1 cellular context compared by ENCODE assay signal in the genomic region with DNA sequence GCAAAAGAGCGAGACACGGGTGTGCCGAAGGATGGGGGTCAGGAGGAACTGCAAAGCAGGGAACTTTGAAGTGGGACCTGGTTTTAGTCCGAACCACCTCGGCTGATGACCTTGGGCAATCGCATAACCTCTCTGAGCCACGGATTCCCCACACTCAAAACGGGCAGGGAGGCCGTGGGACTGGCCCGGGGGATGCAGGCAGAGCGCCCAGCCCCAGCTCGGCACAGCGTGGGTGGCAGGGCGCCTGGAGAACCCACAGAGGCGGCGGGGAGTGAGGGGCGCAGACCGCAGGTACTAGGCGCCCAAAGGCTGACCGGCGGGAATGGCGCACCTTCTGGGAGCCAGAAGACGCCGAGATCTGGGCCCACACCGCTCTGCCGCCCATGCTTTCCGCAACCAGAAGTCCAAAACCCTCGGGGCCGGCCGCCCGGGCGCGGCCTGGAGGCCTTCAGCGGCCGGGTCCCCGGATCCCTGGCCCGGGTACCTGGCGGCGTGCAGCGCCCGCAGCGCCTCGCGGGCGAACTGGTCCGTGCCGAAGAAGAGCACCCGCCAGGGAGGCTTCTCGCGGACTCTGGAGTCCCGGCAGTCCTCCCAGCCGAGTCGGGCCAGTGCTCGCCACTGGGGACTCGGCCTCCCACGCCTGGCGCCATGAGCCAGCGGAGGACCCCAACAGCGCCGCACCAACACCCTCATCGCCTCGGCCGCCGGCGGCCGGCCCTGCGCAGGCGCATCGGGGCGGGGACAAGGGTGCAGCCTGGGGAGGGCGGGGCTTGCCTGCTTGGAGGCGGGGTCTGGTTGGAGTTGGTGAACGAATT.
TF ChIP-seq lines count a peak whose summit lies in the region.

A gene (minus strand): TSS at position 719 of the 815 bp plus-strand sequence. CDS start 26 bp downstream, at position 693.

TF ChIP-seq in HepG2, 621 proteins besides CTCF, POLR2A, EP300 and RAD21 (continued from another document and continues in another):
- TF ChIP-seq, protein P1, sequence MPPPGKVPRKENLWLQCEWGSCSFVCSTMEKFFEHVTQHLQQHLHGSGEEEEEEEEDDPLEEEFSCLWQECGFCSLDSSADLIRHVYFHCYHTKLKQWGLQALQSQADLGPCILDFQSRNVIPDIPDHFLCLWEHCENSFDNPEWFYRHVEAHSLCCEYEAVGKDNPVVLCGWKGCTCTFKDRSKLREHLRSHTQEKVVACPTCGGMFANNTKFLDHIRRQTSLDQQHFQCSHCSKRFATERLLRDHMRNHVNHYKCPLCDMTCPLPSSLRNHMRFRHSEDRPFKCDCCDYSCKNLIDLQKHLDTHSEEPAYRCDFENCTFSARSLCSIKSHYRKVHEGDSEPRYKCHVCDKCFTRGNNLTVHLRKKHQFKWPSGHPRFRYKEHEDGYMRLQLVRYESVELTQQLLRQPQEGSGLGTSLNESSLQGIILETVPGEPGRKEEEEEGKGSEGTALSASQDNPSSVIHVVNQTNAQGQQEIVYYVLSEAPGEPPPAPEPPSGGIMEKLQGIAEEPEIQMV (CRISPR knock-in tag; IDR thresholded peaks at IDR 0.05; ENCODE audit: low read depth): no peak
- no peak for TF ChIP-seq NFYB (CRISPR knock-in tag; IDR thresholded peaks at IDR 0.05)
- TF ChIP-seq ZNF468 (CRISPR knock-in tag; IDR thresholded peaks at IDR 0.05): 0 out of 2 replicates have a peak, but pooled peaks have one; percentile 15
- no peak for TF ChIP-seq HMGA1 (CRISPR knock-in tag; conservative IDR thresholded peaks at IDR 0.05)
- no peak for TF ChIP-seq HNRNPH1 (optimal IDR thresholded peaks at IDR 0.05; ENCODE audit: low read depth, low read length)
- TF ChIP-seq, protein P2, sequence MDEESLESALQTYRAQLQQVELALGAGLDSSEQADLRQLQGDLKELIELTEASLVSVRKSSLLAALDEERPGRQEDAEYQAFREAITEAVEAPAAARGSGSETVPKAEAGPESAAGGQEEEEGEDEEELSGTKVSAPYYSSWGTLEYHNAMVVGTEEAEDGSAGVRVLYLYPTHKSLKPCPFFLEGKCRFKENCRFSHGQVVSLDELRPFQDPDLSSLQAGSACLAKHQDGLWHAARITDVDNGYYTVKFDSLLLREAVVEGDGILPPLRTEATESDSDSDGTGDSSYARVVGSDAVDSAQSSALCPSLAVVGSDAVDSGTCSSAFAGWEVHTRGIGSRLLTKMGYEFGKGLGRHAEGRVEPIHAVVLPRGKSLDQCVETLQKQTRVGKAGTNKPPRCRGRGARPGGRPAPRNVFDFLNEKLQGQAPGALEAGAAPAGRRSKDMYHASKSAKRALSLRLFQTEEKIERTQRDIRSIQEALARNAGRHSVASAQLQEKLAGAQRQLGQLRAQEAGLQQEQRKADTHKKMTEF (CRISPR knock-in tag; IDR thresholded peaks at IDR 0.05): peak; percentile 76; the same call in 1 of the 2 replicates
- 0 out of 2 replicates have a peak, but pooled peaks have one; percentile 7 for TF ChIP-seq SMAD9 (CRISPR knock-in tag; IDR thresholded peaks at IDR 0.05)
- TF ChIP-seq BORCS8-MEF2B (CRISPR knock-in tag; IDR thresholded peaks at IDR 0.05): 0 out of 2 replicates have a peak, but pooled peaks have one; percentile 18
- TF ChIP-seq, protein P3, sequence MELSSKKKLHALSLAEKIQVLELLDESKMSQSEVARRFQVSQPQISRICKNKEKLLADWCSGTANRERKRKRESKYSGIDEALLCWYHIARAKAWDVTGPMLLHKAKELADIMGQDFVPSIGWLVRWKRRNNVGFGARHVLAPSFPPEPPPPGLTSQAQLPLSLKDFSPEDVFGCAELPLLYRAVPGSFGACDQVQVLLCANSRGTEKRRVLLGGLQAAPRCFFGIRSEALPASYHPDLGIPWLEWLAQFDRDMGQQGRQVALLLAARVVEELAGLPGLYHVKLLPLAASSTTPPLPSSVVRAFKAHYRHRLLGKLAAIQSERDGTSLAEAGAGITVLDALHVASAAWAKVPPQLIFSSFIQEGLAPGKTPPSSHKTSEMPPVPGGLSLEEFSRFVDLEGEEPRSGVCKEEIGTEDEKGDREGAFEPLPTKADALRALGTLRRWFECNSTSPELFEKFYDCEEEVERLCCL (CRISPR knock-in tag; IDR thresholded peaks at IDR 0.05; ENCODE audit: borderline replicate concordance): no peak
- no peak for TF ChIP-seq CHD4 (IDR thresholded peaks at IDR 0.05; ENCODE audit: borderline replicate concordance, low read length)
- TF ChIP-seq NKX3-1 (CRISPR knock-in tag; IDR thresholded peaks at IDR 0.05): peak; percentile 57
- TF ChIP-seq, protein P4, sequence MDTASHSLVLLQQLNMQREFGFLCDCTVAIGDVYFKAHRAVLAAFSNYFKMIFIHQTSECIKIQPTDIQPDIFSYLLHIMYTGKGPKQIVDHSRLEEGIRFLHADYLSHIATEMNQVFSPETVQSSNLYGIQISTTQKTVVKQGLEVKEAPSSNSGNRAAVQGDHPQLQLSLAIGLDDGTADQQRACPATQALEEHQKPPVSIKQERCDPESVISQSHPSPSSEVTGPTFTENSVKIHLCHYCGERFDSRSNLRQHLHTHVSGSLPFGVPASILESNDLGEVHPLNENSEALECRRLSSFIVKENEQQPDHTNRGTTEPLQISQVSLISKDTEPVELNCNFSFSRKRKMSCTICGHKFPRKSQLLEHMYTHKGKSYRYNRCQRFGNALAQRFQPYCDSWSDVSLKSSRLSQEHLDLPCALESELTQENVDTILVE (CRISPR knock-in tag; IDR thresholded peaks at IDR 0.05): 0 out of 2 replicates have a peak, but pooled peaks have one; percentile 30
- no peak for TF ChIP-seq ZNF652 (CRISPR knock-in tag; IDR thresholded peaks at IDR 0.05; ENCODE audit: borderline replicate concordance, low read depth)
- peak; percentile 6; the same call in 1 of the 2 replicates for TF ChIP-seq STAG1 (CRISPR knock-in tag; IDR thresholded peaks at IDR 0.05)
- no peak for TF ChIP-seq ZNF709 (CRISPR knock-in tag; IDR thresholded peaks at IDR 0.05)
- TF ChIP-seq ZNF44 (CRISPR knock-in tag; IDR thresholded peaks at IDR 0.05): no peak
- TF ChIP-seq, protein P5, sequence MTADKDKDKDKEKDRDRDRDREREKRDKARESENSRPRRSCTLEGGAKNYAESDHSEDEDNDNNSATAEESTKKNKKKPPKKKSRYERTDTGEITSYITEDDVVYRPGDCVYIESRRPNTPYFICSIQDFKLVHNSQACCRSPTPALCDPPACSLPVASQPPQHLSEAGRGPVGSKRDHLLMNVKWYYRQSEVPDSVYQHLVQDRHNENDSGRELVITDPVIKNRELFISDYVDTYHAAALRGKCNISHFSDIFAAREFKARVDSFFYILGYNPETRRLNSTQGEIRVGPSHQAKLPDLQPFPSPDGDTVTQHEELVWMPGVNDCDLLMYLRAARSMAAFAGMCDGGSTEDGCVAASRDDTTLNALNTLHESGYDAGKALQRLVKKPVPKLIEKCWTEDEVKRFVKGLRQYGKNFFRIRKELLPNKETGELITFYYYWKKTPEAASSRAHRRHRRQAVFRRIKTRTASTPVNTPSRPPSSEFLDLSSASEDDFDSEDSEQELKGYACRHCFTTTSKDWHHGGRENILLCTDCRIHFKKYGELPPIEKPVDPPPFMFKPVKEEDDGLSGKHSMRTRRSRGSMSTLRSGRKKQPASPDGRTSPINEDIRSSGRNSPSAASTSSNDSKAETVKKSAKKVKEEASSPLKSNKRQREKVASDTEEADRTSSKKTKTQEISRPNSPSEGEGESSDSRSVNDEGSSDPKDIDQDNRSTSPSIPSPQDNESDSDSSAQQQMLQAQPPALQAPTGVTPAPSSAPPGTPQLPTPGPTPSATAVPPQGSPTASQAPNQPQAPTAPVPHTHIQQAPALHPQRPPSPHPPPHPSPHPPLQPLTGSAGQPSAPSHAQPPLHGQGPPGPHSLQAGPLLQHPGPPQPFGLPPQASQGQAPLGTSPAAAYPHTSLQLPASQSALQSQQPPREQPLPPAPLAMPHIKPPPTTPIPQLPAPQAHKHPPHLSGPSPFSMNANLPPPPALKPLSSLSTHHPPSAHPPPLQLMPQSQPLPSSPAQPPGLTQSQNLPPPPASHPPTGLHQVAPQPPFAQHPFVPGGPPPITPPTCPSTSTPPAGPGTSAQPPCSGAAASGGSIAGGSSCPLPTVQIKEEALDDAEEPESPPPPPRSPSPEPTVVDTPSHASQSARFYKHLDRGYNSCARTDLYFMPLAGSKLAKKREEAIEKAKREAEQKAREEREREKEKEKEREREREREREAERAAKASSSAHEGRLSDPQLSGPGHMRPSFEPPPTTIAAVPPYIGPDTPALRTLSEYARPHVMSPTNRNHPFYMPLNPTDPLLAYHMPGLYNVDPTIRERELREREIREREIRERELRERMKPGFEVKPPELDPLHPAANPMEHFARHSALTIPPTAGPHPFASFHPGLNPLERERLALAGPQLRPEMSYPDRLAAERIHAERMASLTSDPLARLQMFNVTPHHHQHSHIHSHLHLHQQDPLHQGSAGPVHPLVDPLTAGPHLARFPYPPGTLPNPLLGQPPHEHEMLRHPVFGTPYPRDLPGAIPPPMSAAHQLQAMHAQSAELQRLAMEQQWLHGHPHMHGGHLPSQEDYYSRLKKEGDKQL (CRISPR knock-in tag; IDR thresholded peaks at IDR 0.05; ENCODE audit: low read depth): no peak
- no peak for TF ChIP-seq TRIM24 (CRISPR knock-in tag; IDR thresholded peaks at IDR 0.05)
- TF ChIP-seq ZNF207 (IDR thresholded peaks at IDR 0.05; ENCODE audit: borderline replicate concordance): no peak
- peak; percentile 44; the same call in 1 of the 2 replicates for TF ChIP-seq DR1 (CRISPR knock-in tag; IDR thresholded peaks at IDR 0.05)
- no peak for TF ChIP-seq ZEB1 (IDR thresholded peaks at IDR 0.05; ENCODE audit: insufficient replicate concordance, low read depth)
- TF ChIP-seq EEA1 (CRISPR knock-in tag; IDR thresholded peaks at IDR 0.05; ENCODE audit: borderline replicate concordance): no peak
- TF ChIP-seq ZNF792 (CRISPR knock-in tag; IDR thresholded peaks at IDR 0.05): peak; percentile 63; the same call in 1 of the 2 replicates
- TF ChIP-seq NONO (IDR thresholded peaks at IDR 0.05): no peak
- peak; percentile 73 for TF ChIP-seq NONO (CRISPR knock-in tag; conservative IDR thresholded peaks at IDR 0.05)
- no peak for TF ChIP-seq ZNF329 (CRISPR knock-in tag; IDR thresholded peaks at IDR 0.05; ENCODE audit: low read depth)
- no peak for TF ChIP-seq KDM6A (CRISPR knock-in tag; IDR thresholded peaks at IDR 0.05; ENCODE audit: low read depth)
- no peak for TF ChIP-seq FOXJ3 (CRISPR knock-in tag; IDR thresholded peaks at IDR 0.05; ENCODE audit: borderline replicate concordance)
- TF ChIP-seq ZNF879 (CRISPR knock-in tag; IDR thresholded peaks at IDR 0.05): no peak
- TF ChIP-seq KDM3A (CRISPR knock-in tag; IDR thresholded peaks at IDR 0.05; ENCODE audit: low read depth): no peak
- TF ChIP-seq ZNF550 (CRISPR knock-in tag; IDR thresholded peaks at IDR 0.05; ENCODE audit: borderline replicate concordance): peak; percentile 78; the same call in 1 of the 2 replicates
- 0 out of 2 replicates have a peak, but pooled peaks have one; percentile 48 for TF ChIP-seq KLF12 (CRISPR knock-in tag; IDR thresholded peaks at IDR 0.05; ENCODE audit: borderline replicate concordance)
- no peak for TF ChIP-seq ZNF260 (CRISPR knock-in tag; IDR thresholded peaks at IDR 0.05; ENCODE audit: borderline replicate concordance, low read depth)
- no peak for TF ChIP-seq ZNF788 (CRISPR knock-in tag; IDR thresholded peaks at IDR 0.05; ENCODE audit: borderline replicate concordance)
- TF ChIP-seq, protein P6, sequence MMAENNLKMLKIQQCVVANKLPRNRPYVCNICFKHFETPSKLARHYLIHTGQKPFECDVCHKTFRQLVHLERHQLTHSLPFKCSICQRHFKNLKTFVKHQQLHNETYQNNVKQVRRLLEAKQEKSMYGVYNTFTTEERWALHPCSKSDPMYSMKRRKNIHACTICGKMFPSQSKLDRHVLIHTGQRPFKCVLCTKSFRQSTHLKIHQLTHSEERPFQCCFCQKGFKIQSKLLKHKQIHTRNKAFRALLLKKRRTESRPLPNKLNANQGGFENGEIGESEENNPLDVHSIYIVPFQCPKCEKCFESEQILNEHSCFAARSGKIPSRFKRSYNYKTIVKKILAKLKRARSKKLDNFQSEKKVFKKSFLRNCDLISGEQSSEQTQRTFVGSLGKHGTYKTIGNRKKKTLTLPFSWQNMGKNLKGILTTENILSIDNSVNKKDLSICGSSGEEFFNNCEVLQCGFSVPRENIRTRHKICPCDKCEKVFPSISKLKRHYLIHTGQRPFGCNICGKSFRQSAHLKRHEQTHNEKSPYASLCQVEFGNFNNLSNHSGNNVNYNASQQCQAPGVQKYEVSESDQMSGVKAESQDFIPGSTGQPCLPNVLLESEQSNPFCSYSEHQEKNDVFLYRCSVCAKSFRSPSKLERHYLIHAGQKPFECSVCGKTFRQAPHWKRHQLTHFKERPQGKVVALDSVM (CRISPR knock-in tag; IDR thresholded peaks at IDR 0.05): peak; percentile 41
- no peak for TF ChIP-seq FOXA1 (IDR thresholded peaks at IDR 0.05)
- TF ChIP-seq FOXA1 (CRISPR knock-in tag; IDR thresholded peaks at IDR 0.05): no peak
- TF ChIP-seq ZNF766 (CRISPR knock-in tag; IDR thresholded peaks at IDR 0.05; ENCODE audit: borderline replicate concordance): peak; percentile 60; the same call in 1 of the 2 replicates
- TF ChIP-seq SPEN (CRISPR knock-in tag; IDR thresholded peaks at IDR 0.05; ENCODE audit: low read depth): peak; percentile 60; the same call in 1 of the 2 replicates
- TF ChIP-seq ZMYM4 (CRISPR knock-in tag; IDR thresholded peaks at IDR 0.05): peak; percentile 58
- TF ChIP-seq ARID2 (CRISPR knock-in tag; IDR thresholded peaks at IDR 0.05; ENCODE audit: borderline replicate concordance): no peak
- TF ChIP-seq RXRA (CRISPR knock-in tag; IDR thresholded peaks at IDR 0.05): no peak
- TF ChIP-seq ZBTB3 (CRISPR knock-in tag; IDR thresholded peaks at IDR 0.05; ENCODE audit: borderline replicate concordance, low read depth): 0 out of 2 replicates have a peak, but pooled peaks have one; percentile 40
- no peak for TF ChIP-seq RARG (CRISPR knock-in tag; IDR thresholded peaks at IDR 0.05; ENCODE audit: low read depth)
- no peak for TF ChIP-seq ZNF383 (CRISPR knock-in tag; IDR thresholded peaks at IDR 0.05; ENCODE audit: borderline replicate concordance)
- no peak for TF ChIP-seq SP140L (CRISPR knock-in tag; IDR thresholded peaks at IDR 0.05; ENCODE audit: borderline replicate concordance)
- 0 out of 2 replicates have a peak, but pooled peaks have one; percentile 56 for TF ChIP-seq CCDC6 (CRISPR knock-in tag; IDR thresholded peaks at IDR 0.05)
- TF ChIP-seq MTA1 (CRISPR knock-in tag; IDR thresholded peaks at IDR 0.05; ENCODE audit: borderline replicate concordance): peak; percentile 79; the same call in 1 of the 2 replicates
- TF ChIP-seq HHEX (CRISPR knock-in tag; IDR thresholded peaks at IDR 0.05): no peak
- no peak for TF ChIP-seq KDM1A (CRISPR knock-in tag; IDR thresholded peaks at IDR 0.05)
- no peak for TF ChIP-seq EHMT2 (IDR thresholded peaks at IDR 0.05; ENCODE audit: borderline replicate concordance, low read depth, low read length)
- no peak for TF ChIP-seq SRF (IDR thresholded peaks at IDR 0.05; ENCODE audit: low read depth, low read length)
- TF ChIP-seq, protein P7, sequence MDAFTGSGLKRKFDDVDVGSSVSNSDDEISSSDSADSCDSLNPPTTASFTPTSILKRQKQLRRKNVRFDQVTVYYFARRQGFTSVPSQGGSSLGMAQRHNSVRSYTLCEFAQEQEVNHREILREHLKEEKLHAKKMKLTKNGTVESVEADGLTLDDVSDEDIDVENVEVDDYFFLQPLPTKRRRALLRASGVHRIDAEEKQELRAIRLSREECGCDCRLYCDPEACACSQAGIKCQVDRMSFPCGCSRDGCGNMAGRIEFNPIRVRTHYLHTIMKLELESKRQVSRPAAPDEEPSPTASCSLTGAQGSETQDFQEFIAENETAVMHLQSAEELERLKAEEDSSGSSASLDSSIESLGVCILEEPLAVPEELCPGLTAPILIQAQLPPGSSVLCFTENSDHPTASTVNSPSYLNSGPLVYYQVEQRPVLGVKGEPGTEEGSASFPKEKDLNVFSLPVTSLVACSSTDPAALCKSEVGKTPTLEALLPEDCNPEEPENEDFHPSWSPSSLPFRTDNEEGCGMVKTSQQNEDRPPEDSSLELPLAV (CRISPR knock-in tag; conservative IDR thresholded peaks at IDR 0.05; ENCODE audit: low read depth): no peak
- TF ChIP-seq SP4 (CRISPR knock-in tag; IDR thresholded peaks at IDR 0.05): peak; percentile 56; the same call in 1 of the 2 replicates
